In the genomic region with DNA sequence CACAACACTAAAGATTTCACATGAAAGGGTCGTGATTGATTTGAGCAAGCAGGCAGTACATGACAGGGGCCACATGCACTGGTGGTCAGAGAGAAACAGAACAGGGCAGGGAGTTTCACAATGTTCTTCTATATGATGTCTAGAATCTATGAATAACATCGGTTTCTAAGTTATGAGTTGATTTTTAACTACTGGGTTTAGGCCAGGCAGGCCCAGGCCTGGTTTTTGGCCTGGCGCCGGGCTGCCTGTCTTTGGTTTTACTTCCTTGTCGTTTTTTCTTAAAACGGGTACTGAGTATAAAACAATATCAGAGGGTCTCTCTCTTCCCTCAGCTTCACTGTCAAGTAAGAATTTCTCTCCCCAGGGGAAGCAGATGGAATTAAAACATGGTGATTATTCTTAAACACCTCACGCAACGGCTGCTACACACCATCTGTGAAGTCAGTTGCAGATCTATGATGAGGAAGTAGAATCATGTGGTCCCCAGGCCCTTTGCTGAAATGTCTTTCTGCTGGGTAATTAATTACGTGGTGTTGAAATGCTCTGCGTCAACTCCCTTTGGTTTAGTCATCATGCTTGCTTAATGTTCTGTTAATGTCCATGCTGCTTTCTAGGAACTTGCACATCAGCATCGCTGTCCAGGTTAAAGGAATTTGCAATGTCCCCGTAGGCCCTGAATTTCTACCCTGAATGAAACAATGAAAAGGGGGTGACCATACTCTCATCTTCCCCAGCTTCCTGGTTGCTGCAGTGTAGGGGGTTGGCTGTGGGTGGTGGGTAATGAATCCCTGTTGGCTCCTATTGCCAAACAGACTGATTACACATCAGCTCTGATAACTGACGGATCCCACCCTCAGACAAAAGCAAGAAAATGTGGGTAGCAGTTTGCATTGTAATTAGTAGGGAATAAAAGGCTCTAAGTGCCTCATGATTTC, we compare ENCODE assay signal across 9 cellular contexts.
A peak's percentile ranks its signal among the peaks of the same experiment; 100 is the strongest.
DNase-seq lines count a peak whose midpoint lies in the region; ATAC-seq and TF ChIP-seq lines count a peak whose summit lies in the region.
"Had no signal": no experiment of that assay in that cellular context is flagged by ENCODE, and none has a peak within 500 bp of the region (broad histone marks: within the 10 kb centered on the region; RNA-seq: fewer than 3 reads in every experiment).

No MANE protein-coding gene starts in this region.

- no peaks in the 10 kb centered on the region for H4K20me1 ChIP-seq in MM.1S (ENCODE audit: insufficient read depth, low read length)

- H3K27me3 ChIP-seq in left ventricle myocardium inferior (ENCODE audit: low read depth) = no peaks in the 10 kb centered on the region
- no peaks in the 10 kb centered on the region for H3K27me3 ChIP-seq in left lung
- H3K27me3 ChIP-seq in MM.1S (replicated peaks; ENCODE audit: insufficient read depth, low read length) = no peaks in the 10 kb centered on the region

- peaks cover 11% of the 10 kb centered on the region for H3F3A ChIP-seq in MM.1S (ENCODE audit: insufficient read depth, low read length)

- H3K4me1 ChIP-seq in left ventricle myocardium inferior = no peaks in the 10 kb centered on the region
- H3K4me1 ChIP-seq in left lung = peaks cover 0 to 32% of the 10 kb centered on the region in 2 donors
- peaks cover 10% of the 10 kb centered on the region for H3K4me1 ChIP-seq in MM.1S (ENCODE audit: low read length)

- no peak overlapping the region for H3K9ac ChIP-seq in MM.1S (ENCODE audit: low read length)

- H3K9me2 ChIP-seq in MM.1S (replicated peaks; ENCODE audit: insufficient read depth, low read length) = no peaks in the 10 kb centered on the region

- no peaks in the 10 kb centered on the region for H3K79me2 ChIP-seq in MM.1S (ENCODE audit: low read length)

- TF ChIP-seq CTCF in left ventricle myocardium inferior (IDR thresholded peaks at IDR 0.05; ENCODE audit: borderline replicate concordance) (no peak), left lung (IDR thresholded peaks at IDR 0.05) (no peak), MM.1S (IDR thresholded peaks at IDR 0.05; ENCODE audit: low read length) (no peak)

- no peak overlapping the region for H2AFZ ChIP-seq in MM.1S (ENCODE audit: low read length)

- H3K9me3 ChIP-seq in left ventricle myocardium inferior (replicated peaks) = peaks cover 6% of the 10 kb centered on the region
- H3K9me3 ChIP-seq in left lung = peaks cover 0 to 2% of the 10 kb centered on the region in 2 donors
- no peaks in the 10 kb centered on the region for H3K9me3 ChIP-seq in MM.1S (replicated peaks; ENCODE audit: insufficient read depth, low read length)

- intact Hi-C loops in Right ventricle myocardium inferior (cut with DNase I) = no loop called here
- intact Hi-C loops in left ventricle myocardium inferior (cut with micrococcal nuclease) = no loop called here
- intact Hi-C loops in left lung (cut with DNase I) = no loop called here

- no peak overlapping the region for H3K4me2 ChIP-seq in MM.1S (ENCODE audit: low read depth, low read length)

- H3K36me3 ChIP-seq in left ventricle myocardium inferior (no peaks in the 10 kb centered on the region), left lung (no peaks in the 10 kb centered on the region), MM.1S (replicated peaks; ENCODE audit: insufficient read depth, low read length) (no peaks in the 10 kb centered on the region)

- ATAC-seq in Right ventricle myocardium inferior (peak; percentile 76), left lung (peak; percentile 86), HG03469 (IDR thresholded peaks at IDR 0.05; ENCODE audit: unreplicated experiment) (no peak)

- DNase-seq in Right ventricle myocardium inferior (ENCODE audit: missing footprints) (no peak), left ventricle myocardium inferior (no peak), KG1 (lab: John Stamatoyannopoulos, UW) (peak; percentile 62), amniotic epithelial cell (ENCODE audit: low read depth) (peak; percentile 99), left lung (peak in 1 of 2 donors; percentile 64), MM.1S (no peak)
- DNase-seq in activated CD4-positive, CD25-positive, alpha-beta regulatory T cell (lab: John Stamatoyannopoulos, UW) = no peak

- H3K27ac ChIP-seq in left ventricle myocardium inferior (replicated peaks) (no peak overlapping the region), left lung (peak overlapping the region; percentile 41 to 67), MM.1S (ENCODE audit: low read length) (no peak overlapping the region)
- H3K27ac ChIP-seq: C4-2B had no signal

- H3K4me3 ChIP-seq in left ventricle myocardium inferior (no peak overlapping the region), left lung (no peak overlapping the region), MM.1S (ENCODE audit: low read length) (no peak overlapping the region)

Comparison
In these comparisons a context has a peak if more than half of its experiments do, and no peak if none do; other contexts are left out.
1. DNase-seq: peak in KG1 (single experiment) and amniotic epithelial cell (single experiment); none in Right ventricle myocardium inferior (single experiment), left ventricle myocardium inferior (single experiment), activated CD4-positive, CD25-positive, alpha-beta regulatory T cell (0 of 4) and MM.1S (single experiment).
2. H3K27ac ChIP-seq: peak in left lung (2 of 2); none in left ventricle myocardium inferior (single experiment) and MM.1S (single experiment).